ENCODE assay signal across 15 cellular contexts in genomic region chr7:16670021-16670420, GRCh38. TPM values are rescaled to one million over a fixed set of nuclear protein-coding genes. Genes with fewer than 3 reads are reported as not detected.
DNase-seq lines count a peak whose midpoint lies in the region; ATAC-seq and TF ChIP-seq lines count a peak whose summit lies in the region.
"Had no signal": no experiment of that assay in that cellular context is flagged by ENCODE, and none has a peak within 500 bp of the region (broad histone marks: within the 10 kb centered on the region; RNA-seq: fewer than 3 reads in every experiment).

No MANE protein-coding gene starts in this region.

- H3K36me3 ChIP-seq in HUES6 (ENCODE audit: control insufficient read depth, insufficient read depth, low read length) (peaks cover 20% of the 10 kb centered on the region), endodermal cell (ENCODE audit: control insufficient read depth, insufficient read depth, low read length) (peaks cover 59% of the 10 kb centered on the region), osteoblast (ENCODE audit: insufficient read depth, low read length) (peaks cover 18% of the 10 kb centered on the region)
- H3K36me3 ChIP-seq: neutrophil had no signal

- TF ChIP-seq CTCF in endodermal cell (conservative IDR thresholded peaks at IDR 0.05) (no peak), osteoblast (IDR thresholded peaks at IDR 0.05; ENCODE audit: extremely low read depth, low read depth, low read length) (no peak), nephron progenitor cell (IDR thresholded peaks at IDR 0.05) (no peak)

- WGBS in endodermal cell (ENCODE audit: insufficient coverage in 1 of 2, insufficient read length in 1 of 2), 2 experiments = 83% methylated on average over 1 of the region's 1 CpG; no CpG with 5 or more reads in 1 of the 2 experiments

- no peaks in the 10 kb centered on the region for H3K9me3 ChIP-seq in HUES6 (ENCODE audit: control insufficient read depth, insufficient read depth, low read depth, low read length)
- H3K9me3 ChIP-seq in endodermal cell (ENCODE audit: control insufficient read depth, low read length) = peaks cover 4% of the 10 kb centered on the region
- H3K9me3 ChIP-seq in osteoblast (ENCODE audit: low read depth, low read length) = no peaks in the 10 kb centered on the region
- H3K9me3 ChIP-seq: neutrophil had no signal

- H3K4me3 ChIP-seq in HUES6 (ENCODE audit: low read depth, low read length) (no peak overlapping the region), endodermal cell (ENCODE audit: low read length) (no peak overlapping the region), osteoblast (ENCODE audit: insufficient read depth, low read length) (no peak overlapping the region)

- no peak overlapping the region for H3K9ac ChIP-seq in HUES6 (ENCODE audit: low read length)
- no peak overlapping the region for H3K9ac ChIP-seq in endodermal cell (ENCODE audit: extremely low read depth, low read length, poor library complexity, severe bottlenecking)

- H3K4me1 ChIP-seq in HUES6 (ENCODE audit: control insufficient read depth, insufficient read depth, low read length) (peaks cover 25% of the 10 kb centered on the region), endodermal cell (ENCODE audit: control insufficient read depth, insufficient read depth, low read length) (no peaks in the 10 kb centered on the region), osteoblast (ENCODE audit: insufficient read depth, low read length) (peaks cover 32% of the 10 kb centered on the region)

- H3K36me3 Mint-ChIP-seq in endodermal cell (ENCODE audit: low read depth) = peaks cover 55% of the 10 kb centered on the region
- H3K36me3 Mint-ChIP-seq in nephron progenitor cell (ENCODE audit: low read depth) = peaks cover 89% of the 10 kb centered on the region

- no peaks in the 10 kb centered on the region for H3K27me3 ChIP-seq in HUES6 (ENCODE audit: control insufficient read depth, insufficient read depth, low read length)
- H3K27me3 ChIP-seq in endodermal cell (ENCODE audit: control insufficient read depth, insufficient read depth, low read length, poor library complexity, severe bottlenecking) = no peaks in the 10 kb centered on the region
- no peaks in the 10 kb centered on the region for H3K27me3 ChIP-seq in osteoblast (ENCODE audit: insufficient read depth, low read length)
- H3K27me3 ChIP-seq: neutrophil had no signal

- no peak for ATAC-seq in GM18873 (IDR thresholded peaks at IDR 0.05; ENCODE audit: low FRiP score, unreplicated experiment)
- ATAC-seq: stimulated activated naive CD8-positive, alpha-beta T cell treated with anti-CD3 and anti-CD28 coated beads, Interleukin-15, amount 100 ng/mL, for 72 hours had no signal

- H3K79me2 ChIP-seq in osteoblast (ENCODE audit: insufficient read depth, low read length) = peaks cover 38% of the 10 kb centered on the region

- no peaks in the 10 kb centered on the region for H3K9me3 Mint-ChIP-seq in endodermal cell
- peaks cover 31% of the 10 kb centered on the region for H3K9me3 Mint-ChIP-seq in nephron progenitor cell
- H3K9me3 Mint-ChIP-seq: stimulated activated naive CD8-positive, alpha-beta T cell treated with anti-CD3 and anti-CD28 coated beads, Interleukin-15, amount 100 ng/mL, for 72 hours had no signal

- no peaks in the 10 kb centered on the region for H4K20me1 ChIP-seq in osteoblast (ENCODE audit: insufficient read depth, low read length)

- H3K4me3 Mint-ChIP-seq in endodermal cell (no peak overlapping the region), nephron progenitor cell (no peak overlapping the region)
- H3K4me3 Mint-ChIP-seq: stimulated activated naive CD8-positive, alpha-beta T cell treated with anti-CD3 and anti-CD28 coated beads, Interleukin-15, amount 100 ng/mL, for 72 hours had no signal

- no peaks in the 10 kb centered on the region for H3K27me3 Mint-ChIP-seq in endodermal cell (ENCODE audit: insufficient read depth)
- H3K27me3 Mint-ChIP-seq in nephron progenitor cell (ENCODE audit: low read depth, poor library complexity) = no peaks in the 10 kb centered on the region
- H3K27me3 Mint-ChIP-seq: stimulated activated naive CD8-positive, alpha-beta T cell treated with anti-CD3 and anti-CD28 coated beads, Interleukin-15, amount 100 ng/mL, for 72 hours had no signal

- H2AFZ ChIP-seq in osteoblast (ENCODE audit: low read length) = no peak overlapping the region

- H3K4me1 Mint-ChIP-seq in endodermal cell (no peaks in the 10 kb centered on the region), nephron progenitor cell (peaks cover 16% of the 10 kb centered on the region)

- H3K27ac Mint-ChIP-seq in endodermal cell = peak overlapping the region; percentile 13
- H3K27ac Mint-ChIP-seq in nephron progenitor cell = no peak overlapping the region
- H3K27ac Mint-ChIP-seq: stimulated activated naive CD8-positive, alpha-beta T cell treated with anti-CD3 and anti-CD28 coated beads, Interleukin-15, amount 100 ng/mL, for 72 hours had no signal

- DNase-seq in AG20443 (ENCODE audit: low spot score) = peak; percentile 40
- DNase-seq in endodermal cell = no peak
- DNase-seq in osteoblast (ENCODE audit: insufficient read length, low spot score, missing footprints) = peak; percentile 66
- no peak for DNase-seq in nephron progenitor cell
- DNase-seq in activated CD8-positive, alpha-beta memory T cell treated with anti-CD3 and anti-CD28 coated beads, Interleukin-2, amount 50 U/mL, for 48 hours = no peak
- no peak for DNase-seq in activated gamma-delta T cell (lab: John Stamatoyannopoulos, UW)
- DNase-seq: activated naive CD4-positive, alpha-beta T cell treated with anti-CD3 and anti-CD28 coated beads, Interleukin-2, amount 50 U/mL, for 16 hours; DMS153; NCI-H2029 treated with DMSO at 0.1 percent for 48 hours; NCI-H82; RPMI8226; stimulated activated naive CD8-positive, alpha-beta T cell treated with anti-CD3 and anti-CD28 coated beads, Interleukin-15, amount 100 ng/mL, for 72 hours had no signal

- peak overlapping the region; percentile 59 for H3K4me2 ChIP-seq in osteoblast (ENCODE audit: insufficient read depth, low read length)

- peak overlapping the region; percentile 42; the same call in 1 of the 2 replicates for H3K27ac ChIP-seq in HUES6 (ENCODE audit: low read depth, low read length)
- H3K27ac ChIP-seq in endodermal cell (ENCODE audit: low read depth, low read length) = no peak overlapping the region
- H3K27ac ChIP-seq in osteoblast (ENCODE audit: low read depth, low read length) = peak overlapping the region; percentile 97
- H3K27ac ChIP-seq: neutrophil had no signal

RNA-seq across cellular contexts. Expression of gene BZW2, which starts 24.0 kb away (rescaled TPM):
- 10 to 100 TPM; 75.1 to 87.7 TPM for total RNA-seq in endodermal cell
- polyA plus RNA-seq in endodermal cell (2013, experiment 1 of 2) = 129 TPM
- 117 TPM for polyA plus RNA-seq in endodermal cell (2013, experiment 2 of 2)
- total RNA-seq in osteoblast = 45.4 and 52.8 TPM in 2 replicates

RNA-seq across cellular contexts. Expression of gene ANKMY2, which starts 24.5 kb away (rescaled TPM):
- total RNA-seq in endodermal cell (10 to 100 TPM; 37.7 to 73.4 TPM), osteoblast (26.8 and 28.0 TPM in 2 replicates)
- polyA plus RNA-seq in endodermal cell (2013, experiment 1 of 2) = 31.6 TPM
- polyA plus RNA-seq in endodermal cell (2013, experiment 2 of 2) = 28.4 TPM

Comparison
In these comparisons a context has a peak if more than half of its experiments do, and no peak if none do; other contexts are left out.
1. DNase-seq: peak in AG20443 (single experiment) and osteoblast (single experiment); none in endodermal cell (single experiment), nephron progenitor cell (single experiment), activated CD8-positive, alpha-beta memory T cell treated with anti-CD3 and anti-CD28 coated beads, Interleukin-2, amount 50 U/mL, for 48 hours (single experiment) and activated gamma-delta T cell (single experiment).